Comparison of ENCODE assay signal across 21 cellular contexts in the genomic region with DNA sequence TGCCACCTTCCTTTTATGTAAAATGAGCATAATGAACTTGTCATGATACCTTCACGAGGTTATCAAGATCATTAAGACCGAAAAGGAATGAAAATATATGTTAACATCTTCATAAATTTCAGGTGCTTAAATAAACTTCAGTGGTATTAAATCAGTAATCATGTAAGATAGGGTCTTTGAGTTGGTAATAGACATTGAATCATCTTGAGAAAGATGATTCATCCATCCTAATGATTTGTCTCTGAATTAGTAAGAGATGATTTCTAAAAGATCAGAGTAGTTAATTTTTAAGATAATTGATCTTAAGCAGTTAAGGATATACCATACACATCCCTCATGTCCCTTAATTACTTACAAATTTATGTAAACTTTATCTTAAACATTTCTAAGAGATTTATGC.
"Had no signal": no experiment of that assay in that cellular context is flagged by ENCODE, and none has a peak within 500 bp of the region (broad histone marks: within the 10 kb centered on the region; RNA-seq: fewer than 3 reads in every experiment).

No MANE protein-coding gene starts in this region.

- H3K9me3 ChIP-seq: esophagus squamous epithelium, pancreas, suprapubic skin, thyroid gland had no signal

- H3K4me3 ChIP-seq: esophagus squamous epithelium, pancreas, suprapubic skin, thyroid gland had no signal

- FAIRE-seq: colon, pancreas, urothelium cell line had no signal

- H3K27ac ChIP-seq: esophagus squamous epithelium, pancreas, suprapubic skin, thyroid gland had no signal

- H3K4me1 ChIP-seq: esophagus squamous epithelium, pancreas, suprapubic skin, thyroid gland had no signal

- H3K27me3 Mint-ChIP-seq: dendritic cell treated with granulocyte-macrophage colony-stimulating factor and Interleukin-4, amounts not matched to agents 40 ng/mL and 50 ng/mL, for 4 days; effector memory CD8-positive, alpha-beta T cell; naive B cell; progenitor cell of endocrine pancreas; type B pancreatic cell had no signal

- H3K27ac Mint-ChIP-seq: dendritic cell treated with granulocyte-macrophage colony-stimulating factor and Interleukin-4, amounts not matched to agents 40 ng/mL and 50 ng/mL, for 4 days; nephron; progenitor cell of endocrine pancreas; type B pancreatic cell had no signal

- H3K4me1 Mint-ChIP-seq: naive B cell, nephron had no signal

- ATAC-seq: effector memory CD8-positive, alpha-beta T cell; pancreas; right cardiac atrium had no signal

- DNase-seq: effector memory CD8-positive, alpha-beta T cell; esophagus squamous epithelium; foreskin fibroblast; head of caudate nucleus; hippocampal formation; kidney glomerular epithelial cell; mesendoderm; naive B cell; occipital lobe; pancreas; right cardiac atrium; stimulated activated CD4-positive, alpha-beta T cell treated with anti-CD3 and anti-CD28 coated beads, Interleukin-4, amount 100 ng/mL, for 24 hours; stimulated activated naive CD4-positive, alpha-beta T cell; thyroid gland had no signal

- H3K9me3 Mint-ChIP-seq: dendritic cell treated with granulocyte-macrophage colony-stimulating factor and Interleukin-4, amounts not matched to agents 40 ng/mL and 50 ng/mL, for 4 days; effector memory CD8-positive, alpha-beta T cell; naive B cell; nephron; type B pancreatic cell had no signal

- H3K4me3 Mint-ChIP-seq: dendritic cell treated with granulocyte-macrophage colony-stimulating factor and Interleukin-4, amounts not matched to agents 40 ng/mL and 50 ng/mL, for 4 days; effector memory CD8-positive, alpha-beta T cell; naive B cell; nephron; type B pancreatic cell had no signal

- H3K27me3 ChIP-seq: esophagus squamous epithelium, pancreas, suprapubic skin, thyroid gland had no signal
